Comparison of ENCODE assay signal across 16 cellular contexts in the genomic region with DNA sequence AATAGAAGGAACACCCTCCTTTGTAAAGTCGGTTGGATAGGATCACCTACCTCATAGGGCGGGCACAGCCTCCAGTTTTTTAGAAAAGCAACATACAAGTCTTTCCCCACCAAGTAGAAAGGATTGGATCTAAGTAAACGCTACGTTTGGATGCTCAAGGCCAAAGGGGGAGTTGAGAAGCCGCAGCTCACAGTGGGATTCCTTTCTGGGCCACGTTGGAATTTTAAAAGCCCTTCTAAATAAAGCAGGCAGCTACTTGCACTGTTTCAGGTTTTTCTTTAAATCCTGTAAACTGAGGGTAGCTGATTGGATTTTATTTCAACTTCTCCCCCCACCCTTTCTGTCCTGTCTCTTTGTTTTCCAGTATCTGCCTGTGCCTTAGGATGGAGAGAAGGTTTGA. TPM values are rescaled to one million over a fixed set of nuclear protein-coding genes. Genes with fewer than 3 reads are reported as not detected.
DNase-seq lines count a peak whose midpoint lies in the region; ATAC-seq and TF ChIP-seq lines count a peak whose summit lies in the region.
"Had no signal": no experiment of that assay in that cellular context is flagged by ENCODE, and none has a peak within 500 bp of the region (broad histone marks: within the 10 kb centered on the region; RNA-seq: fewer than 3 reads in every experiment).

No MANE protein-coding gene starts in this region.

- POLR2A ChIA-PET in SK-N-SH (lab: Yijun Ruan, JAX): no interaction called here
- POLR2A ChIA-PET in activated CD8-positive, alpha-beta T cell treated with anti-CD3 and anti-CD28 coated beads for 36 hours (lab: Charles Lee): no interaction called here

- 0 out of 2 replicates have a peak, but pooled peaks cover 4% of the 10 kb centered on the region for H4K20me1 ChIP-seq in SK-N-SH (ENCODE audit: insufficient read depth)

- TF ChIP-seq RAD21 in SK-N-SH (IDR thresholded peaks at IDR 0.05; ENCODE audit: low read length): no peak

- H3K36me3 Mint-ChIP-seq in nephron (ENCODE audit: low read depth): peaks cover 20% of the 10 kb centered on the region
- H3K36me3 Mint-ChIP-seq in activated CD8-positive, alpha-beta T cell treated with anti-CD3 and anti-CD28 coated beads for 36 hours (ENCODE audit: low read depth): no peaks in the 10 kb centered on the region
- H3K36me3 Mint-ChIP-seq: CD4-positive, alpha-beta memory T cell had no signal

- CTCF ChIA-PET in SK-N-SH (lab: Yijun Ruan, JAX): interaction anchor here (0.8 kb wide), 1 partner anchor 40 kb away, joined by 3 read pairs; no protein-coding TSS in a partner anchor
- CTCF ChIA-PET in activated CD8-positive, alpha-beta T cell treated with anti-CD3 and anti-CD28 coated beads for 36 hours (lab: Charles Lee): no interaction called here

- ATAC-seq in SK-N-SH treated with all-trans-retinoic acid at 6 μM for 48 hours: no peak
- ATAC-seq in activated CD8-positive, alpha-beta T cell treated with anti-CD3 and anti-CD28 coated beads for 36 hours: no peak
- no peak for ATAC-seq in HG03280 (IDR thresholded peaks at IDR 0.05; ENCODE audit: unreplicated experiment)
- ATAC-seq in HG02588 (IDR thresholded peaks at IDR 0.05; ENCODE audit: unreplicated experiment): no peak
- ATAC-seq: activated T-cell treated with anti-CD3 and anti-CD28 coated beads, Interleukin-2, amount 50 U/mL, for 72 hours had no signal

- H3K4me1 Mint-ChIP-seq in nephron: peaks cover 63% of the 10 kb centered on the region
- H3K4me1 Mint-ChIP-seq in activated CD8-positive, alpha-beta T cell treated with anti-CD3 and anti-CD28 coated beads for 36 hours (ENCODE audit: low read depth): peaks cover 2% of the 10 kb centered on the region

- peak overlapping the region; percentile 20; the same call in 1 of the 2 replicates for H3K9ac ChIP-seq in SK-N-SH

- peaks cover 99% of the 10 kb centered on the region for H3K79me2 ChIP-seq in SK-N-SH (ENCODE audit: insufficient read depth)

- H3K27me3 Mint-ChIP-seq in nephron (ENCODE audit: low read depth): no peaks in the 10 kb centered on the region
- peaks cover 10% of the 10 kb centered on the region for H3K27me3 Mint-ChIP-seq in activated CD8-positive, alpha-beta T cell treated with anti-CD3 and anti-CD28 coated beads for 36 hours

- no peak for TF ChIP-seq EP300 in SK-N-SH (IDR thresholded peaks at IDR 0.05; ENCODE audit: borderline replicate concordance in 1 of 2, low read depth in 1 of 2, low read length in 1 of 2)

- TF ChIP-seq CTCF in SK-N-SH (IDR thresholded peaks at IDR 0.05): no peak
- TF ChIP-seq CTCF in coronary artery (IDR thresholded peaks at IDR 0.05): no peak
- TF ChIP-seq CTCF in nephron (IDR thresholded peaks at IDR 0.05; ENCODE audit: unreplicated experiment in 3 of 3): no peak
- TF ChIP-seq CTCF in activated CD8-positive, alpha-beta T cell treated with anti-CD3 and anti-CD28 coated beads for 36 hours (IDR thresholded peaks at IDR 0.05): no peak

- intact Hi-C loops in activated CD8-positive, alpha-beta T cell treated with anti-CD3 and anti-CD28 coated beads for 36 hours (cut with micrococcal nuclease): no loop called here

- WGBS in SK-N-SH (ENCODE audit: low lambda C conversion rate): 85% methylated on average over 6 of the region's 6 CpGs

- peaks cover 6% of the 10 kb centered on the region for H3F3A ChIP-seq in SK-N-SH (replicated peaks; ENCODE audit: insufficient read depth)

- DNase-seq in SK-N-SH (no peak), coronary artery (ENCODE audit: low spot score) (no peak), NCI-H748 treated with DMSO at 0.1 percent for 48 hours (lab: John Stamatoyannopoulos, UW) (no peak)
- DNase-seq in activated CD8-positive, alpha-beta T cell treated with anti-CD3 and anti-CD28 coated beads for 36 hours: no peak
- DNase-seq: activated CD4-positive, alpha-beta T cell treated with anti-CD3 and anti-CD28 coated beads, Interleukin-2, amount 50 U/mL, for 1 hour; activated T-cell treated with anti-CD3 and anti-CD28 coated beads, Interleukin-2, amount 50 U/mL, for 72 hours; CD4-positive, alpha-beta memory T cell; Karpas-422; NCI-H1694 treated with DMSO at 0.1 percent for 48 hours; NCI-H524 treated with DMSO at 0.1 percent for 48 hours; stimulated activated CD4-positive, alpha-beta T cell treated with anti-CD3 and anti-CD28 coated beads, Interleukin-2, amount 100 ng/mL, for 48 hours had no signal

- no peak overlapping the region for H2AFZ ChIP-seq in SK-N-SH (ENCODE audit: low read depth)

- H3K36me3 ChIP-seq in SK-N-SH (replicated peaks in 1 of 2; ENCODE audit: control insufficient read depth in 1 of 2, insufficient read depth in 2 of 2, low read length in 1 of 2): peaks cover 3 to 25% of the 10 kb centered on the region in 2 experiments

- H3K4me2 ChIP-seq in SK-N-SH: peak overlapping the region; percentile 50

- H3K9me3 Mint-ChIP-seq in nephron: no peaks in the 10 kb centered on the region
- H3K9me3 Mint-ChIP-seq in activated CD8-positive, alpha-beta T cell treated with anti-CD3 and anti-CD28 coated beads for 36 hours: no peaks in the 10 kb centered on the region
- H3K9me3 Mint-ChIP-seq: activated T-cell treated with anti-CD3 and anti-CD28 coated beads, Interleukin-2, amount 50 U/mL, for 72 hours had no signal

- no peak overlapping the region for H3K4me3 Mint-ChIP-seq in nephron
- H3K4me3 Mint-ChIP-seq in activated CD8-positive, alpha-beta T cell treated with anti-CD3 and anti-CD28 coated beads for 36 hours: no peak overlapping the region
- H3K4me3 Mint-ChIP-seq: activated T-cell treated with anti-CD3 and anti-CD28 coated beads, Interleukin-2, amount 50 U/mL, for 72 hours; CD4-positive, alpha-beta memory T cell had no signal

- H3K4me3 ChIP-seq in SK-N-SH (ENCODE audit: low read depth in 2 of 2, low read length in 1 of 2): no peak overlapping the region
- H3K4me3 ChIP-seq in coronary artery: no peak overlapping the region

- H3K27me3 ChIP-seq in SK-N-SH (ENCODE audit: insufficient read depth): no peaks in the 10 kb centered on the region

- H3K9me2 ChIP-seq in SK-N-SH: no peaks in the 10 kb centered on the region

- H3K9me3 ChIP-seq in SK-N-SH: no peaks in the 10 kb centered on the region

- H3K27ac Mint-ChIP-seq in nephron: peak overlapping the region; percentile 33 to 80 (median 66)
- H3K27ac Mint-ChIP-seq in activated CD8-positive, alpha-beta T cell treated with anti-CD3 and anti-CD28 coated beads for 36 hours: no peak overlapping the region
- H3K27ac Mint-ChIP-seq: activated T-cell treated with anti-CD3 and anti-CD28 coated beads, Interleukin-2, amount 50 U/mL, for 72 hours; CD4-positive, alpha-beta memory T cell had no signal

- peaks cover 13 to 52% of the 10 kb centered on the region in 2 experiments; a peak in 3 of 4 replicates for H3K4me1 ChIP-seq in SK-N-SH (ENCODE audit: control insufficient read depth in 1 of 2, insufficient read depth in 2 of 2, low read depth in 1 of 2, low read length in 1 of 2)

- H3K27ac ChIP-seq in SK-N-SH (ENCODE audit: low read depth in 2 of 2, low read length in 1 of 2) (peak overlapping the region; percentile 36 to 56; a peak in 3 of 4 replicates), coronary artery (peak overlapping the region; percentile 10 to 82)
- H3K27ac ChIP-seq: 22Rv1 had no signal

TF ChIP-seq in SK-N-SH, 30 proteins besides CTCF, POLR2A, EP300 and RAD21:
- no peak for TF ChIP-seq GABPA (IDR thresholded peaks at IDR 0.05; ENCODE audit: low read depth)
- TF ChIP-seq SMC3 (IDR thresholded peaks at IDR 0.05; ENCODE audit: low read depth, low read length): no peak
- TF ChIP-seq EZH2phosphoT487 (IDR thresholded peaks at IDR 0.05; ENCODE audit: borderline replicate concordance, low read depth): no peak
- TF ChIP-seq RCOR1 (IDR thresholded peaks at IDR 0.05; ENCODE audit: low read length): no peak
- TF ChIP-seq MEF2A (IDR thresholded peaks at IDR 0.05; ENCODE audit: borderline replicate concordance, low read depth): no peak

TF ChIP-seq in SK-N-SH treated with all-trans-retinoic acid at 6 μM for 48 hours, 23 proteins besides CTCF, POLR2A, EP300 and RAD21 (continues in another document):
- no peak for TF ChIP-seq OSR1 (CRISPR knock-in tag; IDR thresholded peaks at IDR 0.05)
- TF ChIP-seq, protein P1, sequence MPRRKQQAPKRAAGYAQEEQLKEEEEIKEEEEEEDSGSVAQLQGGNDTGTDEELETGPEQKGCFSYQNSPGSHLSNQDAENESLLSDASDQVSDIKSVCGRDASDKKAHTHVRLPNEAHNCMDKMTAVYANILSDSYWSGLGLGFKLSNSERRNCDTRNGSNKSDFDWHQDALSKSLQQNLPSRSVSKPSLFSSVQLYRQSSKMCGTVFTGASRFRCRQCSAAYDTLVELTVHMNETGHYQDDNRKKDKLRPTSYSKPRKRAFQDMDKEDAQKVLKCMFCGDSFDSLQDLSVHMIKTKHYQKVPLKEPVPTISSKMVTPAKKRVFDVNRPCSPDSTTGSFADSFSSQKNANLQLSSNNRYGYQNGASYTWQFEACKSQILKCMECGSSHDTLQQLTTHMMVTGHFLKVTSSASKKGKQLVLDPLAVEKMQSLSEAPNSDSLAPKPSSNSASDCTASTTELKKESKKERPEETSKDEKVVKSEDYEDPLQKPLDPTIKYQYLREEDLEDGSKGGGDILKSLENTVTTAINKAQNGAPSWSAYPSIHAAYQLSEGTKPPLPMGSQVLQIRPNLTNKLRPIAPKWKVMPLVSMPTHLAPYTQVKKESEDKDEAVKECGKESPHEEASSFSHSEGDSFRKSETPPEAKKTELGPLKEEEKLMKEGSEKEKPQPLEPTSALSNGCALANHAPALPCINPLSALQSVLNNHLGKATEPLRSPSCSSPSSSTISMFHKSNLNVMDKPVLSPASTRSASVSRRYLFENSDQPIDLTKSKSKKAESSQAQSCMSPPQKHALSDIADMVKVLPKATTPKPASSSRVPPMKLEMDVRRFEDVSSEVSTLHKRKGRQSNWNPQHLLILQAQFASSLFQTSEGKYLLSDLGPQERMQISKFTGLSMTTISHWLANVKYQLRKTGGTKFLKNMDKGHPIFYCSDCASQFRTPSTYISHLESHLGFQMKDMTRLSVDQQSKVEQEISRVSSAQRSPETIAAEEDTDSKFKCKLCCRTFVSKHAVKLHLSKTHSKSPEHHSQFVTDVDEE (CRISPR knock-in tag; IDR thresholded peaks at IDR 0.05): no peak

RNA-seq across cellular contexts. Expression of a gene that starts 44.2 kb away (rescaled TPM):
- polyA plus RNA-seq in SK-N-SH (2012; rRNA removed): 27.7 and 32.9 TPM in 2 replicates
- 23.7 and 27.9 TPM in 2 replicates for polyA plus RNA-seq in SK-N-SH (2012; cell fraction: cytosol; rRNA removed)
- 28.8 and 35.9 TPM in 2 replicates for polyA plus RNA-seq in SK-N-SH (2012; cell fraction: nucleus; rRNA removed)
- total RNA-seq in activated CD8-positive, alpha-beta T cell treated with anti-CD3 and anti-CD28 coated beads for 36 hours: under 1 TPM; 0.14 to 0.54 TPM
- polyA plus RNA-seq: CD4-positive, alpha-beta memory T cell had no signal
